9 cellular contexts compared by ENCODE assay signal in genomic region chr10:26480909-26481703, GRCh38. TPM values are rescaled to one million over a fixed set of nuclear protein-coding genes. Genes with fewer than 3 reads are reported as not detected.
A peak's percentile ranks its signal among the peaks of the same experiment; 100 is the strongest.
DNase-seq lines count a peak whose midpoint lies in the region; ATAC-seq, FAIRE-seq and TF ChIP-seq lines count a peak whose summit lies in the region.
"Had no signal": no experiment of that assay in that cellular context is flagged by ENCODE, and none has a peak within 500 bp of the region (broad histone marks: within the 10 kb centered on the region; RNA-seq: fewer than 3 reads in every experiment).

No MANE protein-coding gene starts in this region.

- H3K36me3 Mint-ChIP-seq in activated CD8-positive, alpha-beta T cell treated with anti-CD3 and anti-CD28 coated beads for 36 hours (ENCODE audit: low read depth), result peaks cover 29% of the 10 kb centered on the region
- H3K36me3 Mint-ChIP-seq in Caco-2 (ENCODE audit: insufficient read depth, unreplicated experiment), result no peaks in the 10 kb centered on the region

- H3K4me3 ChIP-seq in GM12864 (ENCODE audit: low read depth, low read length) (no peak overlapping the region), neutrophil (ENCODE audit: low read depth in 1 of 2, low read length in 1 of 2) (peak overlapping the region; percentile 39 to 46), Caco-2 (ENCODE audit: low read depth, low read length) (no peak overlapping the region)

- H3K9me3 Mint-ChIP-seq in activated CD8-positive, alpha-beta T cell treated with anti-CD3 and anti-CD28 coated beads for 36 hours, result no peaks in the 10 kb centered on the region
- peaks cover 10% of the 10 kb centered on the region for H3K9me3 Mint-ChIP-seq in Caco-2 (ENCODE audit: unreplicated experiment)

- H3K27ac ChIP-seq in KOPT-K1 (ENCODE audit: low read depth, low read length, poor library complexity, severe bottlenecking), result peak overlapping the region; percentile 100
- H3K27ac ChIP-seq in neutrophil, result peak overlapping the region; percentile 91

- no TSS peak for BruUV-seq in Caco-2 (replicated peaks; lab: Mats Ljungman, UMichigan)

- no peak for ATAC-seq in activated CD8-positive, alpha-beta T cell treated with anti-CD3 and anti-CD28 coated beads for 36 hours
- ATAC-seq in HG02840 (IDR thresholded peaks at IDR 0.05; ENCODE audit: low FRiP score, unreplicated experiment), result no peak

- H3K4me1 ChIP-seq in neutrophil (ENCODE audit: control insufficient read depth in 1 of 2, insufficient read depth in 1 of 2, low read depth in 1 of 2, low read length in 1 of 2) (peaks cover 75 to 87% of the 10 kb centered on the region in 2 experiments), Caco-2 (peaks cover 14% of the 10 kb centered on the region)

- no peak for FAIRE-seq in urothelium cell line (lab: Jason Lieb, UNC)

- no peak for DNase-seq in GM12864 (ENCODE audit: low read depth)
- DNase-seq in activated CD8-positive, alpha-beta T cell treated with anti-CD3 and anti-CD28 coated beads for 36 hours, result no peak
- no peak for DNase-seq in urothelium cell line (ENCODE audit: low spot score)
- no peak for DNase-seq in GM10248 (ENCODE audit: extremely low spot score)
- DNase-seq in Caco-2, result no peak
- DNase-seq: occipital lobe had no signal

- no peaks in the 10 kb centered on the region for H3K27me3 Mint-ChIP-seq in activated CD8-positive, alpha-beta T cell treated with anti-CD3 and anti-CD28 coated beads for 36 hours
- H3K27me3 Mint-ChIP-seq in Caco-2 (ENCODE audit: insufficient read depth, unreplicated experiment), result no peaks in the 10 kb centered on the region

- intact Hi-C loops in activated CD8-positive, alpha-beta T cell treated with anti-CD3 and anti-CD28 coated beads for 36 hours (cut with micrococcal nuclease), result no loop called here
- intact Hi-C loops in Caco-2 (cut with micrococcal nuclease; ENCODE audit: unreplicated experiment), result no loop called here

- POLR2A ChIA-PET in activated CD8-positive, alpha-beta T cell treated with anti-CD3 and anti-CD28 coated beads for 36 hours (lab: Charles Lee), result interaction anchor here (1.9 to 2.3 kb wide), 2 partner anchors 10 to 43 kb away, joined by 9 to 12 read pairs; partner anchors contain the start of gene APBB1IP
- POLR2A ChIA-PET in GM10248 (lab: Yijun Ruan, JAX), result interaction anchor here (0.5 kb wide), 2 partner anchors 10 to 370 kb away, joined by 4 read pairs; no protein-coding TSS in a partner anchor
- POLR2A ChIA-PET in Caco-2 (lab: Charles Lee), result no interaction called here

- TF ChIP-seq CTCF in GM12864 (IDR thresholded peaks at IDR 0.05; ENCODE audit: low read depth, low read length, missing control alignments) (peak; percentile 35), neutrophil (IDR thresholded peaks at IDR 0.05) (no peak), GM10248 (IDR thresholded peaks at IDR 0.05; ENCODE audit: control extremely low read depth, extremely low read depth, low read depth, missing control alignments) (no peak), Caco-2 (IDR thresholded peaks at IDR 0.05; ENCODE audit: insufficient read depth in 1 of 2, low read depth in 1 of 2, low read length in 1 of 2, severe bottlenecking in 1 of 2, unreplicated experiment in 1 of 2) (no peak)
- TF ChIP-seq CTCF in activated CD8-positive, alpha-beta T cell treated with anti-CD3 and anti-CD28 coated beads for 36 hours (IDR thresholded peaks at IDR 0.05), result no peak

- peaks cover 71% of the 10 kb centered on the region for H3K4me1 Mint-ChIP-seq in activated CD8-positive, alpha-beta T cell treated with anti-CD3 and anti-CD28 coated beads for 36 hours (ENCODE audit: low read depth)
- H3K4me1 Mint-ChIP-seq in Caco-2 (ENCODE audit: low read depth, unreplicated experiment), result peaks cover 11% of the 10 kb centered on the region

- H3K4me3 Mint-ChIP-seq in activated CD8-positive, alpha-beta T cell treated with anti-CD3 and anti-CD28 coated beads for 36 hours, result peak overlapping the region; percentile 26
- H3K4me3 Mint-ChIP-seq in Caco-2 (ENCODE audit: unreplicated experiment), result no peak overlapping the region

- peak overlapping the region; percentile 96 for H3K27ac Mint-ChIP-seq in activated CD8-positive, alpha-beta T cell treated with anti-CD3 and anti-CD28 coated beads for 36 hours
- no peak overlapping the region for H3K27ac Mint-ChIP-seq in Caco-2 (ENCODE audit: unreplicated experiment)

- H3K27me3 ChIP-seq in neutrophil (no peaks in the 10 kb centered on the region), Caco-2 (replicated peaks; ENCODE audit: control insufficient read depth, insufficient read depth, low read length) (no peaks in the 10 kb centered on the region)

- no peaks in the 10 kb centered on the region for H3K9me3 ChIP-seq in KOPT-K1 (ENCODE audit: insufficient read depth, low read length, poor library complexity, severe bottlenecking)
- H3K9me3 ChIP-seq in neutrophil, result no peaks in the 10 kb centered on the region
- peaks cover 4% of the 10 kb centered on the region; the same call in 1 of the 2 replicates for H3K9me3 ChIP-seq in Caco-2

- CTCF ChIA-PET in activated CD8-positive, alpha-beta T cell treated with anti-CD3 and anti-CD28 coated beads for 36 hours (lab: Charles Lee), result interaction anchor here (2.2 to 2.3 kb wide), 2 partner anchors 10 to 35 kb away, joined by 10 read pairs; no protein-coding TSS in a partner anchor
- CTCF ChIA-PET in GM10248 (lab: Yijun Ruan, JAX), result interaction anchor here (0.9 to 2.4 kb wide), 4 partner anchors 14 to 134 kb away, joined by 3 to 12 read pairs (median 3); no protein-coding TSS in a partner anchor
- CTCF ChIA-PET in Caco-2 (lab: Charles Lee), result no interaction called here

- H3K36me3 ChIP-seq in KOPT-K1 (ENCODE audit: insufficient read depth, low read length) (peaks cover 6% of the 10 kb centered on the region; the same call in 1 of the 2 replicates), neutrophil (peaks cover 11% of the 10 kb centered on the region), Caco-2 (ENCODE audit: control insufficient read depth, insufficient read depth, low read length) (no peaks in the 10 kb centered on the region)

RNA-seq across cellular contexts. Expression of gene APBB1IP, which starts 43.0 kb away (rescaled TPM):
- 10 to 100 TPM; 61.9 to 64.8 TPM for total RNA-seq in activated CD8-positive, alpha-beta T cell treated with anti-CD3 and anti-CD28 coated beads for 36 hours
- total RNA-seq in Caco-2 (2022), result 0.14 and 0.16 TPM in 2 replicates

Comparison
In these comparisons a context has a peak if more than half of its experiments do, and no peak if none do; other contexts are left out.
1. H3K4me3 ChIP-seq: peak in neutrophil (2 of 2); none in GM12864 (single experiment) and Caco-2 (single experiment).
2. RNA of gene APBB1IP, which starts 43.0 kb away (total RNA-seq): 61.9 to 64.8 TPM in activated CD8-positive, alpha-beta T cell treated with anti-CD3 and anti-CD28 coated beads for 36 hours; 0.14 to 0.16 TPM in Caco-2; every median in the first group is over 10 times any median in the second.